ENCODE assay signal across 8 cellular contexts in genomic region chr4:169268951-169269781, GRCh38. TPM values are rescaled to one million over a fixed set of nuclear protein-coding genes. Genes with fewer than 3 reads are reported as not detected.
DNase-seq lines count a peak whose midpoint lies in the region; ATAC-seq and TF ChIP-seq lines count a peak whose summit lies in the region.

No MANE protein-coding gene starts in this region.

- no peaks in the 10 kb centered on the region for H3K9me3 ChIP-seq in BLaER1
- H3K9me3 ChIP-seq in IMR-90 (ENCODE audit: control insufficient read depth, insufficient read depth, low read length), result no peaks in the 10 kb centered on the region
- no peaks in the 10 kb centered on the region for H3K9me3 ChIP-seq in breast epithelium
- peaks cover 1% of the 10 kb centered on the region for H3K9me3 ChIP-seq in mesodermal cell (ENCODE audit: control insufficient read depth, low read length)

- peak; percentile 87 for DNase-seq in IMR-90
- no peak for DNase-seq in breast epithelium (ENCODE audit: low spot score in 2 of 2)
- DNase-seq in D341Med (ENCODE audit: low spot score), result no peak
- DNase-seq in SIG-M5 (lab: John Stamatoyannopoulos, UW), result no peak
- no peak for DNase-seq in SHP77 treated with DMSO at 0.1 percent for 48 hours (lab: John Stamatoyannopoulos, UW)
- DNase-seq in activated T-helper 1 cell treated with anti-CD3 and anti-CD28 coated beads, Interleukin-12 subunit alpha, Interleukin-12 subunit beta, Interleukin-2, Interleukin-4 antibody, amounts not matched to agents 30 ng/mL and 10 ng/mL and 1 ng/mL, durations not matched to agents 14 hours and 24 hours and 36 hours (ENCODE audit: low spot score), result no peak

- H3K9me1 ChIP-seq in IMR-90 (ENCODE audit: insufficient read depth, low read length), result peaks cover 13% of the 10 kb centered on the region

- H2BK15ac ChIP-seq in IMR-90 (ENCODE audit: low read depth, low read length), result peak overlapping the region; percentile 75; the same call in 2 of the 3 replicates

- H3K9me3 Mint-ChIP-seq in activated T-helper 1 cell treated with anti-CD3 and anti-CD28 coated beads, Interleukin-12 subunit alpha, Interleukin-12 subunit beta, Interleukin-2, Interleukin-4 antibody, amounts not matched to agents 30 ng/mL and 10 ng/mL and 1 ng/mL, durations not matched to agents 14 hours and 24 hours and 36 hours, result no peaks in the 10 kb centered on the region

- H3K14ac ChIP-seq in IMR-90 (replicated peaks; ENCODE audit: low read depth, low read length), result peak overlapping the region; percentile 42

- dilution Hi-C loops in IMR-90 (cut with HindIII; ENCODE audit: low sequenced_read_pairs, unreplicated experiment), result no loop called here

- no peak overlapping the region for H3K4me3 Mint-ChIP-seq in activated T-helper 1 cell treated with anti-CD3 and anti-CD28 coated beads, Interleukin-12 subunit alpha, Interleukin-12 subunit beta, Interleukin-2, Interleukin-4 antibody, amounts not matched to agents 30 ng/mL and 10 ng/mL and 1 ng/mL, durations not matched to agents 14 hours and 24 hours and 36 hours

- H3K4me3 ChIP-seq in BLaER1 (peak overlapping the region; percentile 90), IMR-90 (ENCODE audit: insufficient read depth, low read depth, low read length) (peak overlapping the region; percentile 94), breast epithelium (peak overlapping the region; percentile 78 to 96 (median 85)), mesodermal cell (ENCODE audit: extremely low read depth, insufficient read depth, low read length, poor library complexity, severe bottlenecking) (peak overlapping the region; percentile 93)

- H4K91ac ChIP-seq in IMR-90 (ENCODE audit: insufficient read depth, low read depth, low read length), result peak overlapping the region; percentile 53

- peak overlapping the region; percentile 56 for H2AK9ac ChIP-seq in IMR-90 (replicated peaks; ENCODE audit: low read depth, low read length, poor library complexity)

- peak; percentile 24 for TF ChIP-seq RAD21 in IMR-90 (IDR thresholded peaks at IDR 0.05; ENCODE audit: low read length)

- H3K23ac ChIP-seq in IMR-90 (ENCODE audit: low read depth, low read length), result peak overlapping the region; percentile 66

- peak overlapping the region; percentile 94 for H3K56ac ChIP-seq in IMR-90 (ENCODE audit: extremely low read depth, insufficient read depth, low read length)

- H3K27me3 ChIP-seq in BLaER1 (no peaks in the 10 kb centered on the region), IMR-90 (ENCODE audit: control insufficient read depth, insufficient read depth, low read length) (no peaks in the 10 kb centered on the region), breast epithelium (no peaks in the 10 kb centered on the region)

- peaks cover 5% of the 10 kb centered on the region for H3K4me1 Mint-ChIP-seq in activated T-helper 1 cell treated with anti-CD3 and anti-CD28 coated beads, Interleukin-12 subunit alpha, Interleukin-12 subunit beta, Interleukin-2, Interleukin-4 antibody, amounts not matched to agents 30 ng/mL and 10 ng/mL and 1 ng/mL, durations not matched to agents 14 hours and 24 hours and 36 hours (ENCODE audit: low read depth)

- TF ChIP-seq CTCF in IMR-90 (conservative IDR thresholded peaks at IDR 0.05; ENCODE audit: low read depth, low read length) (no peak), breast epithelium (IDR thresholded peaks at IDR 0.05) (no peak)

- BruUV-seq in IMR-90 (replicated peaks; lab: Mats Ljungman, UMichigan), result no TSS peak

- intact Hi-C loops in IMR-90 (cut with micrococcal nuclease) (loop anchor here (1.0 to 10.0 kb wide), 5 partner anchors 117 to 1084 kb away; no protein-coding TSS in a partner anchor), breast epithelium (cut with DNase I; ENCODE audit: low total_unique reads) (no loop called here)
- intact Hi-C loops in activated T-helper 1 cell treated with anti-CD3 and anti-CD28 coated beads, Interleukin-12 subunit alpha, Interleukin-12 subunit beta, Interleukin-2, Interleukin-4 antibody, amounts not matched to agents 30 ng/mL and 10 ng/mL and 1 ng/mL, durations not matched to agents 14 hours and 24 hours and 36 hours (cut with micrococcal nuclease), result no loop called here

- CTCF ChIA-PET in IMR-90 (lab: Yijun Ruan, JAX), result interaction anchor here (0.9 to 1.5 kb wide), 7 partner anchors 8 to 259 kb away, joined by 3 to 5 read pairs (median 4); partner anchors contain the start of gene CBR4

- peak overlapping the region; percentile 90 for H3K4me2 ChIP-seq in BLaER1
- H3K4me2 ChIP-seq in IMR-90 (ENCODE audit: low read depth, low read length), result peak overlapping the region; percentile 84

- peaks cover 15% of the 10 kb centered on the region for H3K36me3 ChIP-seq in BLaER1
- peaks cover 4% of the 10 kb centered on the region; the same call in 1 of the 2 replicates for H3K36me3 ChIP-seq in IMR-90 (ENCODE audit: control insufficient read depth, insufficient read depth, low read length)
- H3K36me3 ChIP-seq in breast epithelium, result no peaks in the 10 kb centered on the region
- H3K36me3 ChIP-seq in mesodermal cell (ENCODE audit: control insufficient read depth, insufficient read depth, low read length), result peaks cover 23% of the 10 kb centered on the region

- H3K27ac Mint-ChIP-seq in activated T-helper 1 cell treated with anti-CD3 and anti-CD28 coated beads, Interleukin-12 subunit alpha, Interleukin-12 subunit beta, Interleukin-2, Interleukin-4 antibody, amounts not matched to agents 30 ng/mL and 10 ng/mL and 1 ng/mL, durations not matched to agents 14 hours and 24 hours and 36 hours, result no peak overlapping the region

- peak overlapping the region; percentile 79; the same call in 1 of the 2 replicates for H2AK5ac ChIP-seq in IMR-90 (ENCODE audit: low read depth, low read length)

- POLR2A ChIA-PET in IMR-90 (lab: Charles Lee; ENCODE audit: unreplicated experiment), result interaction anchor here (0.5 to 1.3 kb wide), 4 partner anchors 9 to 259 kb away, joined by 3 to 10 read pairs (median 4); partner anchors contain the start of gene CBR4

- 0% methylated on average over 4 of the region's 14 CpGs; no CpG with 5 or more reads in 1 of the 2 experiments for WGBS in IMR-90 (ENCODE audit: extremely low coverage in 2 of 2, insufficient read length in 1 of 2), 2 experiments
- WGBS in mesodermal cell (ENCODE audit: insufficient coverage in 2 of 2), 2 experiments, result 74 to 93% methylated on average over 10 of the region's 14 CpGs

- H3K27me3 Mint-ChIP-seq in activated T-helper 1 cell treated with anti-CD3 and anti-CD28 coated beads, Interleukin-12 subunit alpha, Interleukin-12 subunit beta, Interleukin-2, Interleukin-4 antibody, amounts not matched to agents 30 ng/mL and 10 ng/mL and 1 ng/mL, durations not matched to agents 14 hours and 24 hours and 36 hours (ENCODE audit: insufficient read depth), result peaks cover 48% of the 10 kb centered on the region

- H4K8ac ChIP-seq in IMR-90 (ENCODE audit: low read depth in 2 of 2, low read length in 2 of 2), result peak overlapping the region; percentile 11 to 49; a peak in 3 of 4 replicates

- H2BK5ac ChIP-seq in IMR-90 (ENCODE audit: low read depth, low read length, poor library complexity, severe bottlenecking), result peak overlapping the region; percentile 86

- H4K5ac ChIP-seq in IMR-90 (ENCODE audit: low read depth, low read length), result no peak overlapping the region

- peak overlapping the region; percentile 40 for H2BK20ac ChIP-seq in IMR-90 (ENCODE audit: low read depth, low read length)

- H2AFZ ChIP-seq in IMR-90 (replicated peaks; ENCODE audit: low read length, poor library complexity), result peak overlapping the region; percentile 46

- peak overlapping the region; percentile 93; the same call in 1 of the 2 replicates for H3K27ac ChIP-seq in BLaER1
- peak overlapping the region; percentile 88 for H3K27ac ChIP-seq in IMR-90 (ENCODE audit: insufficient read depth, low read length)
- H3K27ac ChIP-seq in breast epithelium, result peak overlapping the region; percentile 1 to 93
- H3K27ac ChIP-seq in mesodermal cell (ENCODE audit: low read depth, low read length, severe bottlenecking), result peak overlapping the region; percentile 58

- H3K9ac ChIP-seq in BLaER1 (peak overlapping the region; percentile 91), IMR-90 (ENCODE audit: low read depth, low read length) (peak overlapping the region; percentile 92)

- no peaks in the 10 kb centered on the region for H3K36me3 Mint-ChIP-seq in activated T-helper 1 cell treated with anti-CD3 and anti-CD28 coated beads, Interleukin-12 subunit alpha, Interleukin-12 subunit beta, Interleukin-2, Interleukin-4 antibody, amounts not matched to agents 30 ng/mL and 10 ng/mL and 1 ng/mL, durations not matched to agents 14 hours and 24 hours and 36 hours (ENCODE audit: low read depth)

- H4K20me1 ChIP-seq in BLaER1 (peaks cover 15% of the 10 kb centered on the region), IMR-90 (ENCODE audit: insufficient read depth, low read length) (peaks cover 26% of the 10 kb centered on the region)

- H3K79me1 ChIP-seq in IMR-90 (ENCODE audit: low read depth in 1 of 2, low read length in 2 of 2), result peaks cover 0 to 30% of the 10 kb centered on the region in 2 experiments; a peak in 2 of 4 replicates

- H2BK120ac ChIP-seq in IMR-90 (ENCODE audit: low read depth, low read length), result peak overlapping the region; percentile 67

- TF ChIP-seq POLR2A in IMR-90 (IDR thresholded peaks at IDR 0.05; ENCODE audit: low read depth, low read length) (peak; percentile 32; the same call in 1 of the 2 replicates), breast epithelium (IDR thresholded peaks at IDR 0.05) (no peak)

- peak overlapping the region; percentile 91 for H3K4ac ChIP-seq in IMR-90 (ENCODE audit: low read depth, low read length)

- in situ Hi-C loops in IMR-90 (cut with MboI; ENCODE audit: low sequenced_read_pairs), result loop anchor here (10.0 kb wide), 2 partner anchors 216 to 254 kb away; partner anchors contain the start of gene CBR4

- H3K18ac ChIP-seq in IMR-90 (ENCODE audit: low read depth, low read length), result peak overlapping the region; percentile 53

- H3K4me1 ChIP-seq in BLaER1 (peaks cover 44% of the 10 kb centered on the region), IMR-90 (ENCODE audit: control insufficient read depth, insufficient read depth, low read length) (peaks cover 9% of the 10 kb centered on the region), breast epithelium (peaks cover 0 to 6% of the 10 kb centered on the region in 2 donors), mesodermal cell (ENCODE audit: control insufficient read depth, insufficient read depth, low read length, poor library complexity, severe bottlenecking) (peaks cover 14% of the 10 kb centered on the region)

- ATAC-seq in IMR-90 (ENCODE audit: low read depth), result peak; percentile 25

TF ChIP-seq in IMR-90, 13 proteins besides CTCF, POLR2A, EP300 and RAD21 (continues in another document):
- no peak for TF ChIP-seq RFX5 (IDR thresholded peaks at IDR 0.05; ENCODE audit: low read depth, low read length)

RNA-seq across cellular contexts. Expression of gene SH3RF1, which starts 1.6 kb away (rescaled TPM):
- total RNA-seq in IMR-90 (2012; rRNA removed) (29.8 and 30.0 TPM in 2 replicates), breast epithelium (10 to 100 TPM; 20.2 to 37.0 (median 27.9) TPM)
- 22.0 and 23.1 TPM in 2 replicates for polyA plus RNA-seq in IMR-90 (2012; rRNA removed)
- 12.1 and 19.9 TPM in 2 replicates for polyA plus RNA-seq in IMR-90 (2012; cell fraction: cytosol; rRNA removed)
- 27.7 and 38.4 TPM in 2 replicates for polyA plus RNA-seq in IMR-90 (2012; cell fraction: nucleus; rRNA removed; ENCODE audit: low replicate concordance)
- polyA plus RNA-seq in mesodermal cell (2013, experiment 1 of 2), result 15.4 TPM
- polyA plus RNA-seq in mesodermal cell (2013, experiment 2 of 2), result 12.3 TPM
- 0.49 and 0.69 TPM in 2 replicates for total RNA-seq in activated T-helper 1 cell treated with anti-CD3 and anti-CD28 coated beads, Interleukin-12 subunit alpha, Interleukin-12 subunit beta, Interleukin-2, Interleukin-4 antibody, amounts not matched to agents 30 ng/mL and 10 ng/mL and 1 ng/mL, durations not matched to agents 14 hours and 24 hours and 36 hours

Comparison
In these comparisons a context has a peak if more than half of its experiments do, and no peak if none do; other contexts are left out.
1. RNA of gene SH3RF1, which starts 1.6 kb away (total RNA-seq): 29.8 to 30.0 TPM in IMR-90 and 20.2 to 37.0 TPM in breast epithelium; 0.49 to 0.69 TPM in activated T-helper 1 cell treated with anti-CD3 and anti-CD28 coated beads, Interleukin-12 subunit alpha, Interleukin-12 subunit beta, Interleukin-2, Interleukin-4 antibody, amounts not matched to agents 30 ng/mL and 10 ng/mL and 1 ng/mL, durations not matched to agents 14 hours and 24 hours and 36 hours; every median in the first group is over 10 times any median in the second.
2. Peak in every context shown above with its lines, with median percentiles within 50 percentile points of each other: H3K27ac ChIP-seq and H3K4me3 ChIP-seq.